ENCODE assay signal across 23 cellular contexts in the genomic region with DNA sequence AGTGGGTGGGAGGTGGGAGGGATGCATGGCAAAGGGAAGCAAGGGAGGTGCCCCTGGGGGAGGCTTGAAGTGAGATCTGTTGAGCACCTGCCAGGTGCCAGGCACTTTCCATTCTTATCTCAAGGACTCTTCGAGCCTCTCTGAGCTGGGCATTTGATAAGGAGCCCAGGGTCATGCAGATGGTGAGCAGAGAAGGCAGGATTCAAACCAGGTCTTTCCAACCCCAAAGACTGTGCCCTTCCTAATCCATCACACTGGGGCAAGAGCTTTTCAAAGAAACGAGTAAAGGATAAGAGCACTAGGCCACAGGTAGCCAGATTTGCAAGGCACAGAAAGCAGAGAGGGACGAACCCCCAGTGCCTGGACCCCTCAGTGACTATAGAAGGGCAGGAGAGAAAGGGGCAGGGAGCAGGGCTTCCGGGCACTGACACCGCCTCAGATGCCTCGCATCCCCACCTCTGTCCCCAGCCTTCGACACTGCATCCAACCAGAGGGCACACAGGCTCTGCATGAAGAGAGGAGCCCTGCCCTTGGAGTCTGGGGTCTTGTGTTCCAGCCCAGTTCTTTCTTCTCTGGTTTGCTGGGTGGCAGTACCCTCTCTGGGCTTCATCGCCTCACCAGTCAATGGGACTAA. TPM values are rescaled to one million over a fixed set of nuclear protein-coding genes. Genes with fewer than 3 reads are reported as not detected.
A peak's percentile ranks its signal among the peaks of the same experiment; 100 is the strongest.
DNase-seq lines count a peak whose midpoint lies in the region; ATAC-seq and TF ChIP-seq lines count a peak whose summit lies in the region.
"Had no signal": no experiment of that assay in that cellular context is flagged by ENCODE, and none has a peak within 500 bp of the region (broad histone marks: within the 10 kb centered on the region; RNA-seq: fewer than 3 reads in every experiment).

No MANE protein-coding gene starts in this region.

- H2AFZ ChIP-seq in H9 (ENCODE audit: low read length) = no peak overlapping the region
- no peak overlapping the region for H2AFZ ChIP-seq in smooth muscle cell (ENCODE audit: low read depth)
- H2AFZ ChIP-seq: hepatocyte had no signal

- H3K27me3 ChIP-seq in H9 (ENCODE audit: insufficient read depth, low read length) (peaks cover 9% of the 10 kb centered on the region; the same call in 1 of the 2 replicates), WERI-Rb-1 (ENCODE audit: insufficient read depth, low read depth, severe bottlenecking) (no peaks in the 10 kb centered on the region), left lung (peaks cover 14 to 42% of the 10 kb centered on the region in 2 donors), smooth muscle cell (ENCODE audit: low read depth) (peaks cover 14% of the 10 kb centered on the region)
- H3K27me3 ChIP-seq: uterus had no signal

- no peak overlapping the region for H3K23ac ChIP-seq in H9 (ENCODE audit: insufficient read length, low read depth, low read length)

- no peak overlapping the region for H3K4me3 ChIP-seq in WERI-Rb-1 (ENCODE audit: low read depth, low read length)
- H3K4me3 ChIP-seq in left lung = no peak overlapping the region
- no peak overlapping the region for H3K4me3 ChIP-seq in smooth muscle cell
- H3K4me3 ChIP-seq: esophagus muscularis mucosa, hepatocyte, prostate gland, suprapubic skin, uterus had no signal

- H3K56ac ChIP-seq in H9 (ENCODE audit: insufficient read length, low read depth, low read length) = no peak overlapping the region

- no peaks in the 10 kb centered on the region for H3K79me1 ChIP-seq in H9 (ENCODE audit: insufficient read depth, low read depth, low read length, poor library complexity, severe bottlenecking)

- DNase-seq in H9 (no peak), WERI-Rb-1 (no peak), left lung (no peak), smooth muscle cell (lab: John Stamatoyannopoulos, UW; ENCODE audit: unreplicated experiment) (no peak)
- DNase-seq in stimulated activated naive B cell treated with anti-CD40 and anti-IgM and Interleukin-4, amounts not matched to agents 10 μg/mL and 1 μg/mL and 100 μg/mL, for 72 hours = no peak
- DNase-seq: activated naive CD4-positive, alpha-beta T cell treated with anti-CD3 and anti-CD28 coated beads, Interleukin-2, amount 50 U/mL, for 16 hours; natural killer cell; NK-92 treated with Interleukin-12 subunit alpha and Interleukin-12 subunit beta, amount 100 ng/mL, for 24 hours had no signal

- peaks cover 5 to 10% (median 5%) of the 10 kb centered on the region in 3 experiments; a peak in 6 of 7 replicates for H3K36me3 Mint-ChIP-seq in H9 (ENCODE audit: insufficient read depth in 1 of 3, low read depth in 3 of 3)
- H3K36me3 Mint-ChIP-seq in stimulated activated naive B cell treated with anti-CD40 and anti-IgM and Interleukin-4, amounts not matched to agents 10 μg/mL and 1 μg/mL and 100 μg/mL, for 72 hours = no peaks in the 10 kb centered on the region
- H3K36me3 Mint-ChIP-seq: natural killer cell had no signal

- peaks cover 9% of the 10 kb centered on the region for H3K27me3 Mint-ChIP-seq in H9 (ENCODE audit: low read depth)
- H3K27me3 Mint-ChIP-seq in stimulated activated naive B cell treated with anti-CD40 and anti-IgM and Interleukin-4, amounts not matched to agents 10 μg/mL and 1 μg/mL and 100 μg/mL, for 72 hours = peaks cover 56 to 57% of the 10 kb centered on the region in 2 donors

- no peak overlapping the region for H2BK12ac ChIP-seq in H9 (ENCODE audit: insufficient read length, low read depth, low read length)

- no peak overlapping the region for H4K91ac ChIP-seq in H9 (ENCODE audit: insufficient read length, low read depth, low read length)

- H2AK5ac ChIP-seq in H9 (ENCODE audit: insufficient read length, low read length) = no peak overlapping the region

- TF ChIP-seq CTCF in H9 (conservative IDR thresholded peaks at IDR 0.05) (no peak), WERI-Rb-1 (IDR thresholded peaks at IDR 0.05; ENCODE audit: low read depth, low read length) (no peak), left lung (IDR thresholded peaks at IDR 0.05) (no peak), smooth muscle cell (IDR thresholded peaks at IDR 0.05; ENCODE audit: borderline replicate concordance, insufficient read depth, poor library complexity, severe bottlenecking) (no peak)

- no peak overlapping the region for H3T11ph ChIP-seq in H9 (ENCODE audit: low read length)

- peak; percentile 80 for ATAC-seq in left lung
- ATAC-seq in HG03521 (IDR thresholded peaks at IDR 0.05; ENCODE audit: unreplicated experiment) = no peak
- ATAC-seq in HG03378 (IDR thresholded peaks at IDR 0.05; ENCODE audit: unreplicated experiment) = no peak
- ATAC-seq in stimulated activated naive B cell treated with anti-CD40 and anti-IgM and Interleukin-4, amounts not matched to agents 10 μg/mL and 1 μg/mL and 100 μg/mL, for 72 hours (replicated peaks) = no peak

- H3K27ac ChIP-seq in H9 (ENCODE audit: insufficient read length, low read depth, low read length) = no peak overlapping the region
- H3K27ac ChIP-seq in WERI-Rb-1 = peak overlapping the region; percentile 82
- H3K27ac ChIP-seq in left lung = no peak overlapping the region
- no peak overlapping the region for H3K27ac ChIP-seq in smooth muscle cell (ENCODE audit: low read depth)
- H3K27ac ChIP-seq: esophagus muscularis mucosa, hepatocyte, prostate gland, suprapubic skin, uterus had no signal

- intact Hi-C loops in left lung (cut with DNase I) = no loop called here

- peaks cover 3% of the 10 kb centered on the region; the same call in 1 of the 2 replicates for H3K4me1 ChIP-seq in H9 (ENCODE audit: insufficient read depth, low read length)
- peaks cover 4 to 13% of the 10 kb centered on the region in 2 donors for H3K4me1 ChIP-seq in left lung
- H3K4me1 ChIP-seq in smooth muscle cell (ENCODE audit: low read depth) = peaks cover 24% of the 10 kb centered on the region
- H3K4me1 ChIP-seq: prostate gland, suprapubic skin had no signal

- H3K9me3 Mint-ChIP-seq in H9 = no peaks in the 10 kb centered on the region; a peak in 1 of 5 replicates
- H3K9me3 Mint-ChIP-seq in stimulated activated naive B cell treated with anti-CD40 and anti-IgM and Interleukin-4, amounts not matched to agents 10 μg/mL and 1 μg/mL and 100 μg/mL, for 72 hours = no peaks in the 10 kb centered on the region
- H3K9me3 Mint-ChIP-seq: activated T-cell treated with anti-CD3 and anti-CD28 coated beads, Interleukin-2, amount 50 U/mL, for 72 hours; endodermal cell; natural killer cell had no signal

- peaks cover 28 to 47% of the 10 kb centered on the region in 2 experiments for H3K4me1 Mint-ChIP-seq in H9
- H3K4me1 Mint-ChIP-seq in stimulated activated naive B cell treated with anti-CD40 and anti-IgM and Interleukin-4, amounts not matched to agents 10 μg/mL and 1 μg/mL and 100 μg/mL, for 72 hours = peaks cover 3 to 15% of the 10 kb centered on the region in 2 donors
- H3K4me1 Mint-ChIP-seq: activated CD4-positive, alpha-beta T cell treated with anti-CD3 and anti-CD28 coated beads for 36 hours had no signal

- peaks cover 3% of the 10 kb centered on the region for H3F3A ChIP-seq in smooth muscle cell (ENCODE audit: low read depth)

- H3K36me3 ChIP-seq in WERI-Rb-1 = peaks cover 5% of the 10 kb centered on the region; the same call in 1 of the 2 replicates
- H3K36me3 ChIP-seq in left lung = no peaks in the 10 kb centered on the region
- no peaks in the 10 kb centered on the region for H3K36me3 ChIP-seq in smooth muscle cell (ENCODE audit: low read depth)
- H3K36me3 ChIP-seq: esophagus muscularis mucosa, prostate gland, suprapubic skin, uterus had no signal

- peak overlapping the region; percentile 55 to 72 (median 56); a peak in 4 of 7 replicates for H3K27ac Mint-ChIP-seq in H9
- H3K27ac Mint-ChIP-seq in stimulated activated naive B cell treated with anti-CD40 and anti-IgM and Interleukin-4, amounts not matched to agents 10 μg/mL and 1 μg/mL and 100 μg/mL, for 72 hours = no peak overlapping the region
- H3K27ac Mint-ChIP-seq: activated CD4-positive, alpha-beta T cell treated with anti-CD3 and anti-CD28 coated beads for 36 hours; activated T-cell treated with anti-CD3 and anti-CD28 coated beads, Interleukin-2, amount 50 U/mL, for 72 hours; natural killer cell had no signal

- H3K4me3 Mint-ChIP-seq in H9 = peak overlapping the region in 1 of 2 experiments; percentile 42; a peak in 1 of 5 replicates
- no peak overlapping the region for H3K4me3 Mint-ChIP-seq in stimulated activated naive B cell treated with anti-CD40 and anti-IgM and Interleukin-4, amounts not matched to agents 10 μg/mL and 1 μg/mL and 100 μg/mL, for 72 hours
- H3K4me3 Mint-ChIP-seq: activated CD4-positive, alpha-beta T cell treated with anti-CD3 and anti-CD28 coated beads for 36 hours; activated T-cell treated with anti-CD3 and anti-CD28 coated beads, Interleukin-2, amount 50 U/mL, for 72 hours; endodermal cell; natural killer cell had no signal

- H3K23me2 ChIP-seq in H9 (ENCODE audit: insufficient read length, low read depth, low read length, poor library complexity, severe bottlenecking) = peaks cover 1% of the 10 kb centered on the region

- no peak overlapping the region for H2BK5ac ChIP-seq in H9 (ENCODE audit: insufficient read length, low read length)

- WGBS in H9 (ENCODE audit: extremely low coverage, insufficient read length, low lambda C conversion rate) = no CpG with 5 or more reads among the region's 8 CpGs
- 76% methylated on average over 8 of the region's 8 CpGs for WGBS in smooth muscle cell (ENCODE audit: low lambda C conversion rate)

- H3K9me3 ChIP-seq in H9 (ENCODE audit: control insufficient read depth, low read depth, low read length) (no peaks in the 10 kb centered on the region), WERI-Rb-1 (ENCODE audit: severe bottlenecking) (no peaks in the 10 kb centered on the region), left lung (no peaks in the 10 kb centered on the region), smooth muscle cell (replicated peaks; ENCODE audit: low read depth) (no peaks in the 10 kb centered on the region)
- H3K9me3 ChIP-seq: esophagus muscularis mucosa, prostate gland, suprapubic skin, uterus had no signal

- no peak overlapping the region for H3K18ac ChIP-seq in H9 (ENCODE audit: insufficient read length, low read depth, low read length)

- no peak overlapping the region for H2BK15ac ChIP-seq in H9 (ENCODE audit: low read depth, low read length)

- no peak overlapping the region for H2BK120ac ChIP-seq in H9 (ENCODE audit: low read depth, low read length, poor library complexity, severe bottlenecking)

- H3K4me2 ChIP-seq in H9 (ENCODE audit: insufficient read depth, insufficient read length, low read length) (no peak overlapping the region), smooth muscle cell (peak overlapping the region; percentile 8)
- H3K4me2 ChIP-seq: hepatocyte had no signal

- H2BK20ac ChIP-seq in H9 (ENCODE audit: low read depth, low read length, poor library complexity, severe bottlenecking) = no peak overlapping the region

- H4K8ac ChIP-seq in H9 (replicated peaks; ENCODE audit: insufficient read length, low read depth, low read length) = no peak overlapping the region

- H3K9ac ChIP-seq in H9 (ENCODE audit: extremely low read depth, insufficient read length, low read length) (no peak overlapping the region), smooth muscle cell (ENCODE audit: low read depth) (no peak overlapping the region)

- H4K5ac ChIP-seq in H9 (ENCODE audit: insufficient read length, low read depth, low read length) = no peak overlapping the region

- H3K14ac ChIP-seq in H9 (ENCODE audit: insufficient read depth, low read length) = no peak overlapping the region

- H3K79me2 ChIP-seq in H9 (ENCODE audit: insufficient read depth, low read length) = no peaks in the 10 kb centered on the region; the same call in 1 of the 2 replicates
- H3K79me2 ChIP-seq in smooth muscle cell (ENCODE audit: low read depth) = no peaks in the 10 kb centered on the region
- H3K79me2 ChIP-seq: hepatocyte had no signal

- H4K20me1 ChIP-seq in H9 (ENCODE audit: control insufficient read depth, insufficient read depth, insufficient read length) (no peaks in the 10 kb centered on the region), smooth muscle cell (ENCODE audit: low read depth) (peaks cover 5% of the 10 kb centered on the region)

- no peak overlapping the region for H3K4ac ChIP-seq in H9 (ENCODE audit: low read depth, low read length)

RNA-seq across cellular contexts. Expression of a gene that starts 21.0 kb away (rescaled TPM):
- total RNA-seq in H9 (2021) (19.8 and 21.7 TPM in 2 replicates), left lung (1 to 10 TPM; 1.9 to 5.4 TPM), smooth muscle cell (20.0 and 20.5 TPM in 2 replicates)
- 24.2 and 25.2 TPM in 2 replicates for polyA plus RNA-seq in smooth muscle cell
- total RNA-seq: HT-29 had no signal
- polyA plus RNA-seq: liver had no signal

RNA-seq across cellular contexts. Expression of a gene that starts 23.9 kb away (rescaled TPM):
- 17.9 and 18.9 TPM in 2 replicates for total RNA-seq in H9 (2021)
- total RNA-seq in left lung = under 1 TPM in 1 of 2 donors, not detected in 1; 0.20 TPM
- total RNA-seq in smooth muscle cell = 2.6 and 3.2 TPM in 2 replicates
- polyA plus RNA-seq in smooth muscle cell = 5.9 and 8.5 TPM in 2 replicates
- total RNA-seq: activated CD4-positive, alpha-beta T cell treated with anti-CD3 and anti-CD28 coated beads for 36 hours; activated CD8-positive, alpha-beta memory T cell treated with anti-CD3 and anti-CD28 coated beads for 36 hours; activated T-cell treated with anti-CD3 and anti-CD28 coated beads, Interleukin-2, amount 50 U/mL, for 72 hours; cardiac septum; HT-29; natural killer cell; suprapubic skin; T-helper 1 cell treated with Interleukin-12 subunit alpha and Interleukin-12 subunit beta and Interleukin-4 antibody, amounts not matched to agents 30 ng/mL and 1 ng/mL, for 36 hours had no signal
- polyA plus RNA-seq: liver had no signal
